In genomic region chrX:118541482-118541881, GRCh38 we compare ENCODE assay signal across 20 cellular contexts.
"Had no signal": no experiment of that assay in that cellular context is flagged by ENCODE, and none has a peak within 500 bp of the region (broad histone marks: within the 10 kb centered on the region; RNA-seq: fewer than 3 reads in every experiment).

No MANE protein-coding gene starts in this region.

- ATAC-seq: left cardiac atrium; sciatic nerve; stimulated activated memory B cell treated with anti-CD40 and anti-IgM and Interleukin-4, amounts not matched to agents 10 μg/mL and 1 μg/mL and 100 μg/mL, for 72 hours; WTC11 had no signal

- H3K9me3 ChIP-seq: SK-N-SH, testis, upper lobe of left lung had no signal

- H3K4me2 ChIP-seq: hepatocyte, SK-N-SH, smooth muscle cell had no signal

- H3K36me3 ChIP-seq: cardiac muscle cell, upper lobe of left lung had no signal

- H3K27ac ChIP-seq: cardiac muscle cell, epithelial cell of prostate, hepatocyte, parathyroid adenoma, testis, upper lobe of left lung had no signal

- H3K36me3 Mint-ChIP-seq: WTC11 had no signal

- H3K4me1 ChIP-seq: parathyroid adenoma had no signal

- H3K9me3 Mint-ChIP-seq: activated CD4-positive, alpha-beta T cell treated with anti-CD3 and anti-CD28 coated beads, Interleukin-2, amount 10 ng/mL, durations not matched to agents 24 days and 14 days; stimulated activated memory B cell treated with anti-CD40 and anti-IgM and Interleukin-4, amounts not matched to agents 10 μg/mL and 1 μg/mL and 100 μg/mL, for 72 hours; WTC11 had no signal

- FAIRE-seq: islet of Langerhans had no signal

- DNase-seq: activated CD4-positive, alpha-beta T cell treated with anti-CD3 and anti-CD28 coated beads, Interleukin-2, amount 10 ng/mL, durations not matched to agents 24 days and 14 days; activated effector memory CD4-positive, alpha-beta T cell treated with anti-CD3 and anti-CD28 coated beads, Interleukin-2, amount 50 U/mL, for 16 hours; activated T-cell treated with anti-CD3 and anti-CD28 coated beads, Interleukin-2, amount 50 U/mL, for 1 hour; dermis blood vessel endothelial cell; foreskin fibroblast; left cardiac atrium; SK-N-SH; stimulated activated CD4-positive, alpha-beta T cell treated with anti-CD3 and anti-CD28 coated beads, Interleukin-4, amount 100 ng/mL, for 1 hour; testis; upper lobe of left lung had no signal

- H3K4me3 Mint-ChIP-seq: activated CD4-positive, alpha-beta T cell treated with anti-CD3 and anti-CD28 coated beads, Interleukin-2, amount 10 ng/mL, durations not matched to agents 24 days and 14 days; nephron; stimulated activated memory B cell treated with anti-CD40 and anti-IgM and Interleukin-4, amounts not matched to agents 10 μg/mL and 1 μg/mL and 100 μg/mL, for 72 hours; WTC11 had no signal

- H3K27me3 Mint-ChIP-seq: activated CD4-positive, alpha-beta T cell treated with anti-CD3 and anti-CD28 coated beads, Interleukin-2, amount 10 ng/mL, durations not matched to agents 24 days and 14 days; stimulated activated memory B cell treated with anti-CD40 and anti-IgM and Interleukin-4, amounts not matched to agents 10 μg/mL and 1 μg/mL and 100 μg/mL, for 72 hours had no signal

- H3K4me3 ChIP-seq: cardiac muscle cell, hepatocyte, smooth muscle cell, testis, upper lobe of left lung had no signal

- H3K27me3 ChIP-seq: cardiac muscle cell, hepatocyte, testis, upper lobe of left lung had no signal

- H3K27ac Mint-ChIP-seq: nephron; stimulated activated memory B cell treated with anti-CD40 and anti-IgM and Interleukin-4, amounts not matched to agents 10 μg/mL and 1 μg/mL and 100 μg/mL, for 72 hours; WTC11 had no signal
